ENCODE assay signal across 9 cellular contexts in the genomic region with DNA sequence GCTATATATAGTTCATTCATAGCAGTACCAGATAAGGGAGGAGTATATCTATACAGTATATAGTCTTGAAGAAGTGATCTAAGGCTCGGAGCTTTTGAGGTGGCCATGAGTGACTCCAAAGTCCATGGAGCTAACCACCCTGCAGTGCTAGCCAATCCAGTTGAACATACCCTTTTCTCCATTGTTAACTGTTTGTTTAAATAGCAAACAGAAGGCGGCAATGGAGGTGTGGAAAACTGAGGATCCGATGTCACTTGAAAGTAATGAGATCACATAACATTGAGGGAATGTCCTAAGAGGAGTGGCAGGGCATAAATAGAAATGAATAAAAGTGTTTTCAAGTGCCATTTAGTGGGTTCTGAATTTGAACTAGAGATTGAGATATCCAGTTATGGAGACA. TPM values are rescaled to one million over a fixed set of nuclear protein-coding genes. Genes with fewer than 3 reads are reported as not detected.
DNase-seq lines count a peak whose midpoint lies in the region; ATAC-seq and TF ChIP-seq lines count a peak whose summit lies in the region.
"Had no signal": no experiment of that assay in that cellular context is flagged by ENCODE, and none has a peak within 500 bp of the region (broad histone marks: within the 10 kb centered on the region; RNA-seq: fewer than 3 reads in every experiment).

No MANE protein-coding gene starts in this region.

- peaks cover 59% of the 10 kb centered on the region for H3K36me3 Mint-ChIP-seq in stimulated activated naive CD8-positive, alpha-beta T cell treated with anti-CD3 and anti-CD28 coated beads, Interleukin-15, Interleukin-2, amounts not matched to agents 100 ng/mL and 50 ng/mL, for 24 hours (ENCODE audit: low read depth)
- H3K36me3 Mint-ChIP-seq in CD4-positive, alpha-beta memory T cell, result peaks cover 21 to 29% of the 10 kb centered on the region in 2 donors

- no peaks in the 10 kb centered on the region for H3K9me3 Mint-ChIP-seq in stimulated activated naive CD8-positive, alpha-beta T cell treated with anti-CD3 and anti-CD28 coated beads, Interleukin-15, Interleukin-2, amounts not matched to agents 100 ng/mL and 50 ng/mL, for 24 hours
- peaks cover 0 to 1% (median 0%) of the 10 kb centered on the region in 8 donors for H3K9me3 Mint-ChIP-seq in CD4-positive, alpha-beta memory T cell

- TF ChIP-seq POLR2A in heart left ventricle (IDR thresholded peaks at IDR 0.05) (no peak), vagina (IDR thresholded peaks at IDR 0.05) (no peak)

- peak overlapping the region; percentile 37 to 73 (median 65) for H3K4me3 ChIP-seq in heart left ventricle
- peak overlapping the region in 1 of 2 donors; percentile 51 for H3K4me3 ChIP-seq in vagina
- H3K4me3 ChIP-seq in CD4-positive, alpha-beta memory T cell (ENCODE audit: low read length in 2 of 2), result no peak overlapping the region

- H3K27ac ChIP-seq in heart left ventricle (peak overlapping the region in 11 of 12 donors; percentile 27 to 94 (median 91)), vagina (peak overlapping the region; percentile 80)
- no peak overlapping the region for H3K27ac ChIP-seq in CD4-positive, alpha-beta memory T cell (ENCODE audit: low read depth, low read length)

- CTCF ChIA-PET in CD4-positive, alpha-beta memory T cell (lab: Charles Lee; ENCODE audit: partially characterized antibody), result interaction anchor here (0.9 to 2.4 kb wide), 10 partner anchors 12 to 470 kb away, joined by 3 to 10 read pairs (median 5); partner anchors contain the start of gene SNAPC1

- no peak for TF ChIP-seq CTCF in heart left ventricle (IDR thresholded peaks at IDR 0.05)
- no peak for TF ChIP-seq CTCF in vagina (IDR thresholded peaks at IDR 0.05)

- ATAC-seq in stimulated activated naive CD8-positive, alpha-beta T cell treated with anti-CD3 and anti-CD28 coated beads, Interleukin-15, Interleukin-2, amounts not matched to agents 100 U/mL and 50 U/mL, for 24 hours, result no peak
- peak; percentile 33 to 67 (median 56) for ATAC-seq in heart left ventricle

- H3K9me3 ChIP-seq in heart left ventricle, result no peaks in the 10 kb centered on the region
- H3K9me3 ChIP-seq in vagina, result no peaks in the 10 kb centered on the region
- H3K9me3 ChIP-seq in CD4-positive, alpha-beta memory T cell (ENCODE audit: control insufficient read depth in 1 of 2, low read length in 2 of 2), result no peaks in the 10 kb centered on the region

- peak overlapping the region; percentile 92 for H3K4me3 Mint-ChIP-seq in stimulated activated naive CD8-positive, alpha-beta T cell treated with anti-CD3 and anti-CD28 coated beads, Interleukin-15, Interleukin-2, amounts not matched to agents 100 ng/mL and 50 ng/mL, for 24 hours
- peak overlapping the region in 2 of 8 donors; percentile 89 to 90 for H3K4me3 Mint-ChIP-seq in CD4-positive, alpha-beta memory T cell

- intact Hi-C loops in heart left ventricle (cut with DNase I) (loop anchor here in 2 of 10 donors (5.0 to 10.0 kb wide), 2 partner anchors 53 to 85 kb away; partner anchors contain the start of gene HIF1A (in 1 of the 2)), vagina (cut with DNase I) (loop anchor here (10.0 kb wide), 1 partner anchor 85 kb away; no protein-coding TSS in a partner anchor)
- intact Hi-C loops in CD4-positive, alpha-beta memory T cell (cut with micrococcal nuclease), result loop anchor here (5.0 kb wide), 1 partner anchor 32 kb away; no protein-coding TSS in a partner anchor

- H3K36me3 ChIP-seq in heart left ventricle, result peaks cover 0 to 39% (median 30%) of the 10 kb centered on the region in 9 donors
- H3K36me3 ChIP-seq in vagina, result peaks cover 0 to 29% of the 10 kb centered on the region in 2 donors
- peaks cover 19% of the 10 kb centered on the region for H3K36me3 ChIP-seq in CD4-positive, alpha-beta memory T cell (ENCODE audit: insufficient read depth, low read length)

- no peak overlapping the region for H3K27ac Mint-ChIP-seq in stimulated activated naive CD8-positive, alpha-beta T cell treated with anti-CD3 and anti-CD28 coated beads, Interleukin-15, Interleukin-2, amounts not matched to agents 100 ng/mL and 50 ng/mL, for 24 hours
- H3K27ac Mint-ChIP-seq in CD4-positive, alpha-beta memory T cell, result peak overlapping the region in 3 of 7 donors; percentile 23 to 72 (median 57)

- H3K4me1 Mint-ChIP-seq in stimulated activated naive CD8-positive, alpha-beta T cell treated with anti-CD3 and anti-CD28 coated beads, Interleukin-15, Interleukin-2, amounts not matched to agents 100 ng/mL and 50 ng/mL, for 24 hours (ENCODE audit: low read depth), result peaks cover 48% of the 10 kb centered on the region
- H3K4me1 Mint-ChIP-seq in CD4-positive, alpha-beta memory T cell, result peaks cover 3 to 19% (median 4%) of the 10 kb centered on the region in 4 donors

- no peak for DNase-seq in stimulated activated naive CD8-positive, alpha-beta T cell treated with anti-CD3 and anti-CD28 coated beads, Interleukin-15, Interleukin-2, amounts not matched to agents 100 U/mL and 50 U/mL, for 24 hours
- DNase-seq in OCI-M1 (lab: John Stamatoyannopoulos, UW), result peak; percentile 49
- no peak for DNase-seq in heart left ventricle
- DNase-seq in vagina (ENCODE audit: extremely low spot score in 2 of 2), result no peak
- DNase-seq in CD4-positive, alpha-beta memory T cell, result no peak
- DNase-seq in stimulated activated CD4-positive, alpha-beta T cell treated with anti-CD3 and anti-CD28 coated beads, Interleukin-4, amount 100 ng/mL, for 4 hours, result no peak
- DNase-seq in NCI-H446 (lab: John Stamatoyannopoulos, UW), result no peak
- DNase-seq: NK-92 treated with Interleukin-12 subunit alpha and Interleukin-12 subunit beta, amount 100 ng/mL, for 24 hours had no signal

- H3K4me1 ChIP-seq in heart left ventricle (peaks cover 0 to 53% (median 22%) of the 10 kb centered on the region in 12 donors), vagina (peaks cover 13% of the 10 kb centered on the region)
- peaks cover 11% of the 10 kb centered on the region for H3K4me1 ChIP-seq in CD4-positive, alpha-beta memory T cell (ENCODE audit: insufficient read depth, low read length)

- POLR2A ChIA-PET in CD4-positive, alpha-beta memory T cell (lab: Charles Lee; ENCODE audit: partially characterized antibody), result interaction anchor here (0.6 to 2.8 kb wide), 3 partner anchors 12 to 269 kb away, joined by 3 to 23 read pairs (median 4); partner anchors contain the start of gene SNAPC1

- H3K27me3 Mint-ChIP-seq in stimulated activated naive CD8-positive, alpha-beta T cell treated with anti-CD3 and anti-CD28 coated beads, Interleukin-15, Interleukin-2, amounts not matched to agents 100 ng/mL and 50 ng/mL, for 24 hours, result no peaks in the 10 kb centered on the region
- H3K27me3 Mint-ChIP-seq in CD4-positive, alpha-beta memory T cell, result no peaks in the 10 kb centered on the region

- no peaks in the 10 kb centered on the region for H3K27me3 ChIP-seq in heart left ventricle
- no peaks in the 10 kb centered on the region for H3K27me3 ChIP-seq in vagina
- H3K27me3 ChIP-seq in CD4-positive, alpha-beta memory T cell (ENCODE audit: insufficient read depth, low read length), result no peaks in the 10 kb centered on the region

- WGBS in heart left ventricle, 4 donors, result 35 to 54% (median 51%) methylated on average over 3 of the region's 3 CpGs

RNA-seq across cellular contexts. Expression of gene SNAPC1, which starts 12.4 kb away (rescaled TPM):
- total RNA-seq in heart left ventricle, result 1 to 10 TPM; 5.9 to 9.0 (median 7.2) TPM
- polyA plus RNA-seq in heart left ventricle, result 1 to 10 TPM; 6.1 to 6.3 TPM
- 6.6 TPM for total RNA-seq in vagina
- 1 to 10 TPM; 4.0 to 4.2 TPM for total RNA-seq in CD4-positive, alpha-beta memory T cell
- 1 to 10 TPM; 4.4 to 5.9 TPM for polyA plus RNA-seq in CD4-positive, alpha-beta memory T cell

RNA-seq across cellular contexts. Expression of gene HIF1A, which starts 54.6 kb away (rescaled TPM):
- total RNA-seq in heart left ventricle (100 to 1,000 TPM in 1 of 9 donors, 10 to 100 TPM in 8; 52.4 to 157 (median 72.8) TPM), vagina (140 TPM)
- polyA plus RNA-seq in heart left ventricle, result 10 to 100 TPM; 12.8 to 76.3 TPM
- total RNA-seq in CD4-positive, alpha-beta memory T cell, result 10 to 100 TPM; 84.7 to 87.1 TPM
- 10 to 100 TPM; 82.5 to 83.7 TPM for polyA plus RNA-seq in CD4-positive, alpha-beta memory T cell

Comparison
In these comparisons a context has a peak if more than half of its experiments do, and no peak if none do; other contexts are left out.
1. H3K4me3 ChIP-seq: peak in heart left ventricle (12 of 12); none in CD4-positive, alpha-beta memory T cell (0 of 2).